In the genomic region with DNA sequence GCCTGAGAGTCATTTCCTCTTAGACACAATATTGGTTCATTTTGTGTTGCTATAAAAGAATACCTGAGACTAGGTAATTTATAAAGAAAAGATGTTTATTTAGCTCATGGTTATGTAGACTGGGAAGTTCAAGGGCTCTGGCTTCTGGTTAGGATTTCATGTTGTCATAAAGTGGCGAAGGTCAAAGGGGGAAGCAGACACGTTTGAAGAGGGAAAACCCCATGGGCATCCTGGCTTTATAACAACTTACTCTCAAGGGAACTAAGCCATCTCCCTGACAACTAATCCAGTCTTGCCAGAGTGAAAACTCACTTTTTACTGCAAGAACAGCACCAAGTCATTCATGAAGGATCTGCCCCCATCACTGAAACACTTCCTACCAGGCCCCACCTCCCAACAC, we compare ENCODE assay signal across 23 cellular contexts.
"Had no signal": no experiment of that assay in that cellular context is flagged by ENCODE, and none has a peak within 500 bp of the region (broad histone marks: within the 10 kb centered on the region; RNA-seq: fewer than 3 reads in every experiment).

No MANE protein-coding gene starts in this region.

- H3K4me1 ChIP-seq: left lung, uterus had no signal

- H3K4me3 ChIP-seq: left lung, tibial artery, uterus had no signal

- FAIRE-seq: frontal cortex, keratinocyte had no signal

- H3K9me3 ChIP-seq: left lung, tibial artery, uterus had no signal

- H3K27me3 ChIP-seq: left lung, tibial artery, uterus had no signal

- H3K9me3 Mint-ChIP-seq: activated T-helper 17 cell treated with anti-CD3 and anti-CD28 coated beads, Interleukin-2, amount 50 U/mL, for 72 hours; T-helper 2 cell treated with Interferon-gamma antibody and Interleukin-4, amounts not matched to agents 5 μg/mL and 100 μg/mL, for 36 hours; WTC11 had no signal

- H3K4me3 Mint-ChIP-seq: activated CD4-positive, alpha-beta T cell treated with anti-CD3 and anti-CD28 coated beads for 36 hours; activated CD8-positive, alpha-beta T cell treated with anti-CD3 and anti-CD28 coated beads for 36 hours; activated naive CD8-positive, alpha-beta T cell treated with anti-CD3 and anti-CD28 coated beads for 36 hours; activated T-helper 17 cell treated with anti-CD3 and anti-CD28 coated beads, Interleukin-2, amount 50 U/mL, for 72 hours; brain; nephron progenitor cell; T-helper 2 cell treated with Interferon-gamma antibody and Interleukin-4, amounts not matched to agents 5 μg/mL and 100 μg/mL, for 36 hours; WTC11 had no signal

- DNase-seq: activated CD4-positive, alpha-beta T cell treated with anti-CD3 and anti-CD28 coated beads for 36 hours; activated CD8-positive, alpha-beta T cell treated with anti-CD3 and anti-CD28 coated beads for 36 hours; activated naive CD4-positive, alpha-beta T cell; activated naive CD8-positive, alpha-beta T cell treated with anti-CD3 and anti-CD28 coated beads for 36 hours; activated T-cell treated with anti-CD3 and anti-CD28 coated beads, Interleukin-2, amount 50 U/mL, for 1 hour; amygdala; caudate nucleus; hypothalamus; left lung; nephron progenitor cell; retina; stimulated activated CD4-positive, alpha-beta T cell treated with anti-CD3 and anti-CD28 coated beads, Interleukin-1b, Interleukin-23, amount 100 ng/mL, for 48 hours; stimulated activated naive CD8-positive, alpha-beta T cell treated with anti-CD3 and anti-CD28 coated beads, Interleukin-15, Interleukin-2, amounts not matched to agents 100 U/mL and 50 U/mL, for 24 hours; substantia nigra; tibial artery; uterus had no signal

- H3K27ac ChIP-seq: epithelial cell of prostate, left lung, tibial artery, uterus had no signal

- H3K36me3 ChIP-seq: left lung, tibial artery, uterus had no signal

- H3K36me3 Mint-ChIP-seq: brain, WTC11 had no signal

- H3K27ac Mint-ChIP-seq: activated CD4-positive, alpha-beta T cell treated with anti-CD3 and anti-CD28 coated beads for 36 hours; activated CD8-positive, alpha-beta T cell treated with anti-CD3 and anti-CD28 coated beads for 36 hours; activated naive CD8-positive, alpha-beta T cell treated with anti-CD3 and anti-CD28 coated beads for 36 hours; activated T-helper 17 cell treated with anti-CD3 and anti-CD28 coated beads, Interleukin-2, amount 50 U/mL, for 72 hours; brain; nephron progenitor cell; T-helper 2 cell treated with Interferon-gamma antibody and Interleukin-4, amounts not matched to agents 5 μg/mL and 100 μg/mL, for 36 hours; WTC11 had no signal

- ATAC-seq: activated CD4-positive, alpha-beta T cell treated with anti-CD3 and anti-CD28 coated beads for 36 hours; activated CD8-positive, alpha-beta T cell treated with anti-CD3 and anti-CD28 coated beads for 36 hours; activated T-helper 17 cell treated with anti-CD3 and anti-CD28 coated beads, Interleukin-2, amount 50 U/mL, for 72 hours; left lung; stimulated activated naive CD8-positive, alpha-beta T cell treated with anti-CD3 and anti-CD28 coated beads, Interleukin-15, Interleukin-2, amounts not matched to agents 100 U/mL and 50 U/mL, for 24 hours; WTC11 had no signal

- H3K27me3 Mint-ChIP-seq: activated naive CD8-positive, alpha-beta T cell treated with anti-CD3 and anti-CD28 coated beads for 36 hours; brain had no signal
